Comparison of ENCODE assay signal across 16 cellular contexts in the genomic region with DNA sequence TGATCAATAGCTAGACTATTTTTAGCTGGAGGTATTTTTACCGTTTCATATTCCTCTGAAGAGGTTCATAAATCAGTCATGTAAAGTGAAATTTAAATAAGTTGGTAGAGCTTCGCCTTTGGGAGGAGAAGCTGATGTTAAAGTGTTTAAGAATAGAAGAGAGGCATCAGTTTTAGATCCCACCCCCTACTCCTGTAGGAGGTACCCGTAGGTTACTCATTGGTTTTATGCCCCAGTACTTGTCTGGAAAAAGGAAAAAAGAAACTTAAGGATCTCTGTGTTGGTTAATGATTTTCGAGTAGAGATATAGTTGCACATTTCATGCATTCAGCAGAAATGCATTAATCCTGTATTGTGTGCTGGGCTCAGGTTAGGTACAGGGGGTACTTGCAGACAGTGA. TPM values are rescaled to one million over a fixed set of nuclear protein-coding genes. Genes with fewer than 3 reads are reported as not detected.
DNase-seq lines count a peak whose midpoint lies in the region; ATAC-seq and TF ChIP-seq lines count a peak whose summit lies in the region.
"Had no signal": no experiment of that assay in that cellular context is flagged by ENCODE, and none has a peak within 500 bp of the region (broad histone marks: within the 10 kb centered on the region; RNA-seq: fewer than 3 reads in every experiment).

No MANE protein-coding gene starts in this region.

- CTCF ChIA-PET in Panc1 (lab: Charles Lee), result no interaction called here

- H3K4me3 ChIP-seq in GM23338, result no peak overlapping the region
- peak overlapping the region; percentile 13 to 40; a peak in 3 of 4 replicates for H3K4me3 ChIP-seq in Panc1 (ENCODE audit: low read depth in 2 of 2, low read length in 2 of 2)
- H3K4me3 ChIP-seq: Peyer's patch had no signal

- DNase-seq in GM23338 (ENCODE audit: low spot score) (no peak), Panc1 (ENCODE audit: low read depth, low spot score) (no peak), epithelial cell of prostate (ENCODE audit: low read depth, low spot score) (no peak), cerebellar cortex (ENCODE audit: low spot score) (no peak), NCI-H1048 (lab: John Stamatoyannopoulos, UW) (no peak), foreskin melanocyte (no peak)
- no peak for DNase-seq in natural killer cell treated with Interleukin-12 subunit alpha and Interleukin-12 subunit beta and Interleukin-15 and Interleukin-18, amount 100 ng/mL, for 72 hours (ENCODE audit: low spot score)
- DNase-seq: CD8-positive, alpha-beta T cell; GOT3; KG1; NCI-H1092 treated with DMSO at 0.1 percent for 48 hours; NCI-H1694 treated with DMSO at 0.1 percent for 48 hours; NCI-H748 treated with DMSO at 0.1 percent for 48 hours; Peyer's patch; SHP77 treated with DMSO at 0.1 percent for 48 hours had no signal

- no TSS peak for BruUV-seq in Panc1 (replicated peaks; lab: Mats Ljungman, UMichigan)

- peaks cover 6% of the 10 kb centered on the region; the same call in 1 of the 2 replicates for H3K9me3 ChIP-seq in Panc1 (ENCODE audit: control insufficient read depth, insufficient read depth, low read depth, low read length)
- H3K9me3 ChIP-seq: Peyer's patch had no signal

- H3K36me3 ChIP-seq in GM23338 (ENCODE audit: insufficient read depth) (no peaks in the 10 kb centered on the region), Panc1 (ENCODE audit: control insufficient read depth, insufficient read depth, low read length) (no peaks in the 10 kb centered on the region; the same call in 1 of the 2 replicates)
- H3K36me3 ChIP-seq: Peyer's patch had no signal

- no peaks in the 10 kb centered on the region for H3K79me2 ChIP-seq in GM23338 (replicated peaks; ENCODE audit: insufficient read depth)

- H3K27ac ChIP-seq in GM23338 (ENCODE audit: low read depth) (no peak overlapping the region), Panc1 (ENCODE audit: low read length) (peak overlapping the region; percentile 100), epithelial cell of prostate (peak overlapping the region; percentile 99)
- H3K27ac ChIP-seq: Peyer's patch had no signal

- no peak overlapping the region for H3K4me3 Mint-ChIP-seq in GM23338
- peak overlapping the region; percentile 23 for H3K4me3 Mint-ChIP-seq in natural killer cell treated with Interleukin-12 subunit alpha and Interleukin-12 subunit beta and Interleukin-15 and Interleukin-18, amount 100 ng/mL, for 72 hours
- H3K4me3 Mint-ChIP-seq: B cell; CD8-positive, alpha-beta T cell had no signal

- H3K4me2 ChIP-seq in GM23338, result no peak overlapping the region

- no peak overlapping the region for H3K27ac Mint-ChIP-seq in GM23338
- peak overlapping the region; percentile 13 to 44 for H3K27ac Mint-ChIP-seq in natural killer cell treated with Interleukin-12 subunit alpha and Interleukin-12 subunit beta and Interleukin-15 and Interleukin-18, amount 100 ng/mL, for 72 hours
- H3K27ac Mint-ChIP-seq: B cell; CD8-positive, alpha-beta T cell had no signal

- ATAC-seq in GM23338 (no peak), Panc1 (no peak)
- no peak for ATAC-seq in natural killer cell treated with Interleukin-12 subunit alpha and Interleukin-12 subunit beta and Interleukin-15 and Interleukin-18, amount 100 ng/mL, for 72 hours
- ATAC-seq: CD8-positive, alpha-beta T cell had no signal

- H3K4me1 ChIP-seq in GM23338 (ENCODE audit: insufficient read depth) (peaks cover 5% of the 10 kb centered on the region; the same call in 1 of the 2 replicates), Panc1 (ENCODE audit: control insufficient read depth, insufficient read depth, low read length) (peaks cover 97% of the 10 kb centered on the region)
- H3K4me1 ChIP-seq: Peyer's patch had no signal

- no peaks in the 10 kb centered on the region for H4K20me1 ChIP-seq in GM23338 (replicated peaks; ENCODE audit: insufficient read depth)

- in situ Hi-C loops in Panc1 (cut with HindIII; ENCODE audit: low pct_unique_long_range_greater_than_20kb, low sequenced_read_pairs), result loop anchor here (25.0 kb wide), 1 partner anchor 121 kb away; a partner anchor contains a TSS

- H2AFZ ChIP-seq in GM23338, result peak overlapping the region; percentile 43; the same call in 1 of the 2 replicates

- H3K4me1 Mint-ChIP-seq in GM23338, result peaks cover 9% of the 10 kb centered on the region
- H3K4me1 Mint-ChIP-seq in natural killer cell treated with Interleukin-12 subunit alpha and Interleukin-12 subunit beta and Interleukin-15 and Interleukin-18, amount 100 ng/mL, for 72 hours (ENCODE audit: low read depth in 2 of 2), result peaks cover 55 to 65% of the 10 kb centered on the region in 2 donors
- H3K4me1 Mint-ChIP-seq: B cell had no signal

- intact Hi-C loops in Panc1 (cut with micrococcal nuclease; ENCODE audit: unreplicated experiment), result loop anchor here (2.0 kb wide), 1 partner anchor 118 kb away; no protein-coding TSS in a partner anchor

- H3K36me3 Mint-ChIP-seq in GM23338 (ENCODE audit: low read depth), result no peaks in the 10 kb centered on the region
- peaks cover 10% of the 10 kb centered on the region for H3K36me3 Mint-ChIP-seq in natural killer cell treated with Interleukin-12 subunit alpha and Interleukin-12 subunit beta and Interleukin-15 and Interleukin-18, amount 100 ng/mL, for 72 hours
- H3K36me3 Mint-ChIP-seq: CD8-positive, alpha-beta T cell had no signal

- no peaks in the 10 kb centered on the region for H3F3A ChIP-seq in GM23338 (replicated peaks; ENCODE audit: low read depth)

- TF ChIP-seq CTCF in GM23338 (conservative IDR thresholded peaks at IDR 0.05; ENCODE audit: low read depth in 2 of 2) (no peak), Panc1 (IDR thresholded peaks at IDR 0.05) (no peak)

- H3K9me3 Mint-ChIP-seq in GM23338, result no peaks in the 10 kb centered on the region
- H3K9me3 Mint-ChIP-seq in natural killer cell treated with Interleukin-12 subunit alpha and Interleukin-12 subunit beta and Interleukin-15 and Interleukin-18, amount 100 ng/mL, for 72 hours, result peaks cover under 1% of the 10 kb centered on the region
- H3K9me3 Mint-ChIP-seq: CD8-positive, alpha-beta T cell had no signal

- no peaks in the 10 kb centered on the region for H3K9me2 ChIP-seq in GM23338 (ENCODE audit: insufficient read depth)

- H3K27me3 Mint-ChIP-seq in GM23338 (ENCODE audit: insufficient read depth, low read depth, poor library complexity), result no peaks in the 10 kb centered on the region
- H3K27me3 Mint-ChIP-seq in natural killer cell treated with Interleukin-12 subunit alpha and Interleukin-12 subunit beta and Interleukin-15 and Interleukin-18, amount 100 ng/mL, for 72 hours, result peaks cover 0 to 4% of the 10 kb centered on the region in 2 donors

- POLR2A ChIA-PET in Panc1 (lab: Charles Lee), result no interaction called here

- H3K27me3 ChIP-seq in GM23338 (ENCODE audit: insufficient read depth) (no peaks in the 10 kb centered on the region), Panc1 (ENCODE audit: control insufficient read depth, insufficient read depth, low read length) (no peaks in the 10 kb centered on the region)
- H3K27me3 ChIP-seq: Peyer's patch had no signal

TF ChIP-seq in GM23338, 12 proteins besides CTCF, POLR2A, EP300 and RAD21 (continues in another document):
- TF ChIP-seq, protein P1, sequence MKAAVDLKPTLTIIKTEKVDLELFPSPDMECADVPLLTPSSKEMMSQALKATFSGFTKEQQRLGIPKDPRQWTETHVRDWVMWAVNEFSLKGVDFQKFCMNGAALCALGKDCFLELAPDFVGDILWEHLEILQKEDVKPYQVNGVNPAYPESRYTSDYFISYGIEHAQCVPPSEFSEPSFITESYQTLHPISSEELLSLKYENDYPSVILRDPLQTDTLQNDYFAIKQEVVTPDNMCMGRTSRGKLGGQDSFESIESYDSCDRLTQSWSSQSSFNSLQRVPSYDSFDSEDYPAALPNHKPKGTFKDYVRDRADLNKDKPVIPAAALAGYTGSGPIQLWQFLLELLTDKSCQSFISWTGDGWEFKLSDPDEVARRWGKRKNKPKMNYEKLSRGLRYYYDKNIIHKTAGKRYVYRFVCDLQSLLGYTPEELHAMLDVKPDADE (IDR thresholded peaks at IDR 0.05), result no peak
- TF ChIP-seq CREB1 (CRISPR knock-in tag; IDR thresholded peaks at IDR 0.05; ENCODE audit: low read depth) (no peak), STAT1 (IDR thresholded peaks at IDR 0.05; ENCODE audit: unreplicated experiment) (no peak), ZNF331 (CRISPR knock-in tag; IDR thresholded peaks at IDR 0.05; ENCODE audit: low read depth) (no peak), NANOG (IDR thresholded peaks at IDR 0.05; ENCODE audit: borderline replicate concordance) (no peak), EZH2phosphoT487 (IDR thresholded peaks at IDR 0.05; ENCODE audit: unreplicated experiment) (no peak), ZNF114 (CRISPR knock-in tag; IDR thresholded peaks at IDR 0.05) (no peak), JUNB (IDR thresholded peaks at IDR 0.05; ENCODE audit: unreplicated experiment) (no peak)
- TF ChIP-seq, protein P2, sequence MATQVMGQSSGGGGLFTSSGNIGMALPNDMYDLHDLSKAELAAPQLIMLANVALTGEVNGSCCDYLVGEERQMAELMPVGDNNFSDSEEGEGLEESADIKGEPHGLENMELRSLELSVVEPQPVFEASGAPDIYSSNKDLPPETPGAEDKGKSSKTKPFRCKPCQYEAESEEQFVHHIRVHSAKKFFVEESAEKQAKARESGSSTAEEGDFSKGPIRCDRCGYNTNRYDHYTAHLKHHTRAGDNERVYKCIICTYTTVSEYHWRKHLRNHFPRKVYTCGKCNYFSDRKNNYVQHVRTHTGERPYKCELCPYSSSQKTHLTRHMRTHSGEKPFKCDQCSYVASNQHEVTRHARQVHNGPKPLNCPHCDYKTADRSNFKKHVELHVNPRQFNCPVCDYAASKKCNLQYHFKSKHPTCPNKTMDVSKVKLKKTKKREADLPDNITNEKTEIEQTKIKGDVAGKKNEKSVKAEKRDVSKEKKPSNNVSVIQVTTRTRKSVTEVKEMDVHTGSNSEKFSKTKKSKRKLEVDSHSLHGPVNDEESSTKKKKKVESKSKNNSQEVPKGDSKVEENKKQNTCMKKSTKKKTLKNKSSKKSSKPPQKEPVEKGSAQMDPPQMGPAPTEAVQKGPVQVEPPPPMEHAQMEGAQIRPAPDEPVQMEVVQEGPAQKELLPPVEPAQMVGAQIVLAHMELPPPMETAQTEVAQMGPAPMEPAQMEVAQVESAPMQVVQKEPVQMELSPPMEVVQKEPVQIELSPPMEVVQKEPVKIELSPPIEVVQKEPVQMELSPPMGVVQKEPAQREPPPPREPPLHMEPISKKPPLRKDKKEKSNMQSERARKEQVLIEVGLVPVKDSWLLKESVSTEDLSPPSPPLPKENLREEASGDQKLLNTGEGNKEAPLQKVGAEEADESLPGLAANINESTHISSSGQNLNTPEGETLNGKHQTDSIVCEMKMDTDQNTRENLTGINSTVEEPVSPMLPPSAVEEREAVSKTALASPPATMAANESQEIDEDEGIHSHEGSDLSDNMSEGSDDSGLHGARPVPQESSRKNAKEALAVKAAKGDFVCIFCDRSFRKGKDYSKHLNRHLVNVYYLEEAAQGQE (IDR thresholded peaks at IDR 0.05; ENCODE audit: unreplicated experiment), result no peak

RNA-seq across cellular contexts. Expression of a gene that starts 8.7 kb away (rescaled TPM):
- 0.35 and 0.59 TPM in 2 replicates for total RNA-seq in GM23338 (2014; rRNA removed; shearing (Covaris generic))
- 0.19 and 0.42 TPM in 2 replicates for polyA plus RNA-seq in GM23338 (2016; fragmentation: Nextera tagmentation; extraction: Ambion mirVana)
- 22.8 TPM for total RNA-seq in Panc1 (2021; ENCODE audit: unreplicated experiment)
- 12.7 TPM for polyA plus RNA-seq in Panc1 (2012; ENCODE audit: insufficient read length)
- 1 to 10 TPM in 1 of 2 donors, under 1 TPM in 1; 0.86 to 1.5 TPM for total RNA-seq in natural killer cell treated with Interleukin-12 subunit alpha and Interleukin-12 subunit beta and Interleukin-15 and Interleukin-18, amount 100 ng/mL, for 72 hours
